In the genomic region with DNA sequence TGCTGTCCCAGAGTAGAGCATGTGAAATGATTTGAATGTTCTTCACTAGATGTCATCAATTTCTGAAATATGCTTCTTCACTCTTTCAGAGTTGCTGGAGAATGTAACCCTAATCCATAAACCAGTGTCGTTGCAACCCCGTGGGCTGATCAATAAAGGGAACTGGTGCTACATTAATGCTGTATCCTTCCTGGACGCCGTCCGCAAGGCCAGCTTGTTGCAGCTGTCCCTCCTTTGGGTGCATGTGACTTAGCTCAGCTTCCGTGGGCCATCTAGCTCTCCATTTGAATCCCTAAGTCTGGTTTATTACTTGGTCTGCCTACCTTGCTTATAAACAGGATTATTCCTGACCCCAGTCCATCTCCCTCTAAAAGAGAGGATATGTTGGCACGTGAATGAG, we compare ENCODE assay signal across 17 cellular contexts. TPM values are rescaled to one million over a fixed set of nuclear protein-coding genes. Genes with fewer than 3 reads are reported as not detected.
A peak's percentile ranks its signal among the peaks of the same experiment; 100 is the strongest.
DNase-seq lines count a peak whose midpoint lies in the region; ATAC-seq, FAIRE-seq and TF ChIP-seq lines count a peak whose summit lies in the region.
"Had no signal": no experiment of that assay in that cellular context is flagged by ENCODE, and none has a peak within 500 bp of the region (broad histone marks: within the 10 kb centered on the region; RNA-seq: fewer than 3 reads in every experiment).

No MANE protein-coding gene starts in this region.

- peaks cover 20% of the 10 kb centered on the region; the same call in 1 of the 2 replicates for H4K20me1 ChIP-seq in OCI-LY7 (ENCODE audit: insufficient read depth, low read length)
- no peaks in the 10 kb centered on the region for H4K20me1 ChIP-seq in fibroblast of lung (ENCODE audit: control insufficient read depth, extremely low read depth, insufficient read depth, low read length)

- H2AFZ ChIP-seq in OCI-LY7 (ENCODE audit: low read length) (no peak overlapping the region), fibroblast of lung (ENCODE audit: low read length) (no peak overlapping the region)

- TF ChIP-seq EP300 in sigmoid colon (IDR thresholded peaks at IDR 0.05): no peak

- no peak overlapping the region for H3K4me2 ChIP-seq in OCI-LY7 (ENCODE audit: low read length)
- peak overlapping the region; percentile 27 for H3K4me2 ChIP-seq in fibroblast of lung (ENCODE audit: extremely low read depth, insufficient read depth, low read length)
- H3K4me2 ChIP-seq: A549 had no signal

- TF ChIP-seq POLR2A in sigmoid colon (IDR thresholded peaks at IDR 0.05): no peak

- DNase-seq in activated T-cell treated with anti-CD3 and anti-CD28 coated beads, Interleukin-2, amount 50 U/mL, for 4 hours: no peak
- DNase-seq in activated T-cell treated with anti-CD3 and anti-CD28 coated beads, Interleukin-2, amount 50 U/mL, for 48 hours: no peak
- DNase-seq in OCI-LY7 (ENCODE audit: low spot score) (no peak), fibroblast of lung (ENCODE audit: low read depth in 2 of 2) (no peak), sigmoid colon (peak; percentile 78), HCEC 1CT (no peak), RCC 7860 (ENCODE audit: low spot score) (no peak), dermis blood vessel endothelial cell (no peak)
- DNase-seq: activated CD4-positive, alpha-beta T cell treated with anti-CD3 and anti-CD28 coated beads, Interleukin-2, amount 50 U/mL, for 48 hours; amygdala; Karpas-422; NCI-H1417; NCI-H748 treated with DMSO at 0.1 percent for 48 hours; stimulated activated CD4-positive, alpha-beta T cell treated with anti-CD3 and anti-CD28 coated beads, Interleukin-15, amount 100 ng/mL, for 24 hours had no signal

- H3K79me2 ChIP-seq in OCI-LY7 (ENCODE audit: insufficient read depth, low read depth, low read length): peaks cover 51% of the 10 kb centered on the region
- H3K79me2 ChIP-seq in fibroblast of lung (ENCODE audit: control insufficient read depth, insufficient read depth, low read length): peaks cover 42% of the 10 kb centered on the region

- CTCF ChIA-PET in OCI-LY7 (lab: Charles Lee; ENCODE audit: unreplicated experiment): no interaction called here

- TF ChIP-seq CTCF in OCI-LY7 (conservative IDR thresholded peaks at IDR 0.05; ENCODE audit: low read length): no peak
- no peak for TF ChIP-seq CTCF in fibroblast of lung (conservative IDR thresholded peaks at IDR 0.05 in 1 of 2, IDR thresholded peaks at IDR 0.05 in 1 of 2; ENCODE audit: low read depth in 1 of 2, low read length in 2 of 2)
- no peak for TF ChIP-seq CTCF in sigmoid colon (IDR thresholded peaks at IDR 0.05)

- FAIRE-seq in RCC 7860 (lab: Jason Lieb, UNC): no peak
- FAIRE-seq: A549, urothelium cell line had no signal

- H3K9me3 Mint-ChIP-seq in activated T-cell treated with anti-CD3 and anti-CD28 coated beads, Interleukin-2, amount 50 U/mL, for 4 hours: no peaks in the 10 kb centered on the region
- H3K9me3 Mint-ChIP-seq: nephron had no signal

- H3K9ac ChIP-seq in fibroblast of lung (ENCODE audit: insufficient read depth, low read length): no peak overlapping the region

- peaks cover 71% of the 10 kb centered on the region for H3K4me1 Mint-ChIP-seq in activated T-cell treated with anti-CD3 and anti-CD28 coated beads, Interleukin-2, amount 50 U/mL, for 4 hours (ENCODE audit: low read depth)

- intact Hi-C loops in OCI-LY7 (cut with micrococcal nuclease; ENCODE audit: unreplicated experiment) (no loop called here), sigmoid colon (cut with DNase I) (no loop called here)

- H3K4me3 ChIP-seq in OCI-LY7 (ENCODE audit: low read depth, low read length, poor library complexity, severe bottlenecking) (no peak overlapping the region), fibroblast of lung (replicated peaks in 1 of 4; ENCODE audit: control extremely low read depth in 1 of 4, insufficient read depth in 1 of 4, low read depth in 3 of 4, low read length in 4 of 4) (no peak overlapping the region), sigmoid colon (no peak overlapping the region)
- H3K4me3 ChIP-seq: A549 had no signal

- H3K27ac ChIP-seq in OCI-LY7 (ENCODE audit: low read depth, low read length, poor library complexity, severe bottlenecking) (no peak overlapping the region), fibroblast of lung (ENCODE audit: insufficient read depth, low read length) (peak overlapping the region; percentile 43), sigmoid colon (peak overlapping the region in 3 of 4 donors; percentile 31 to 47 (median 47))
- H3K27ac ChIP-seq: A549 had no signal

- H3K9me2 ChIP-seq in OCI-LY7 (ENCODE audit: insufficient read depth, low read length): no peaks in the 10 kb centered on the region

- peak overlapping the region; percentile 1 for H3K4me3 Mint-ChIP-seq in activated T-cell treated with anti-CD3 and anti-CD28 coated beads, Interleukin-2, amount 50 U/mL, for 4 hours
- H3K4me3 Mint-ChIP-seq: nephron had no signal

- H3K4me1 ChIP-seq in OCI-LY7 (ENCODE audit: insufficient read depth, low read length, poor library complexity, severe bottlenecking): peaks cover 11% of the 10 kb centered on the region
- H3K4me1 ChIP-seq in fibroblast of lung (ENCODE audit: control insufficient read depth, extremely low read depth, insufficient read depth, low read length): peaks cover 8% of the 10 kb centered on the region
- peaks cover 0 to 46% (median 31%) of the 10 kb centered on the region in 4 donors for H3K4me1 ChIP-seq in sigmoid colon

- H3K36me3 ChIP-seq in OCI-LY7 (ENCODE audit: insufficient read depth, low read length) (peaks cover 68% of the 10 kb centered on the region), fibroblast of lung (ENCODE audit: control insufficient read depth, insufficient read depth, low read length) (peaks cover 4% of the 10 kb centered on the region), sigmoid colon (peaks cover 0 to 30% (median 8%) of the 10 kb centered on the region in 4 donors)

- ATAC-seq in activated T-cell treated with anti-CD3 and anti-CD28 coated beads, Interleukin-2, amount 50 U/mL, for 4 hours: no peak
- ATAC-seq: A549 had no signal

- POLR2A ChIA-PET in OCI-LY7 (lab: Charles Lee): interaction anchor here (0.6 kb wide), 1 partner anchor 11 kb away, joined by 3 read pairs; no protein-coding TSS in a partner anchor

- H3K27me3 ChIP-seq in fibroblast of lung (ENCODE audit: control insufficient read depth, insufficient read depth, low read length) (no peaks in the 10 kb centered on the region), sigmoid colon (no peaks in the 10 kb centered on the region)

- no peaks in the 10 kb centered on the region for H3K27me3 Mint-ChIP-seq in activated T-cell treated with anti-CD3 and anti-CD28 coated beads, Interleukin-2, amount 50 U/mL, for 4 hours (ENCODE audit: low read depth)

- 66 to 76% methylated on average over 7 of the region's 7 CpGs for WGBS in sigmoid colon, 2 donors

- no peaks in the 10 kb centered on the region for H3K9me3 ChIP-seq in OCI-LY7 (ENCODE audit: low read length)
- H3K9me3 ChIP-seq in fibroblast of lung (ENCODE audit: control insufficient read depth, insufficient read depth, low read depth, low read length): no peaks in the 10 kb centered on the region
- no peaks in the 10 kb centered on the region for H3K9me3 ChIP-seq in sigmoid colon
- H3K9me3 ChIP-seq: A549 had no signal

- H3K36me3 Mint-ChIP-seq in activated T-cell treated with anti-CD3 and anti-CD28 coated beads, Interleukin-2, amount 50 U/mL, for 4 hours (ENCODE audit: insufficient read depth): peaks cover 41% of the 10 kb centered on the region

- TSS peak; percentile 1 for BruUV-seq in OCI-LY7 (replicated peaks; lab: Mats Ljungman, UMichigan)

RNA-seq across cellular contexts. Expression of a gene that starts 58.8 kb away (rescaled TPM):
- total RNA-seq in activated T-cell treated with anti-CD3 and anti-CD28 coated beads, Interleukin-2, amount 50 U/mL, for 4 hours: 100 to 1,000 TPM; 118 to 142 (median 135) TPM
- total RNA-seq in OCI-LY7 (2014; rRNA removed; shearing (Covaris generic)): 65.9 and 69.8 TPM in 2 replicates
- total RNA-seq in OCI-LY7 (2022): 134 and 135 TPM in 2 replicates
- total RNA-seq in fibroblast of lung: 31.8 and 48.6 TPM in 2 replicates
- 59.1 and 70.2 TPM in 2 replicates for polyA plus RNA-seq in fibroblast of lung
- polyA plus RNA-seq in fibroblast of lung (2012): 62.9 and 68.5 TPM in 2 replicates
- 261 and 483 TPM in 2 replicates for polyA minus RNA-seq in fibroblast of lung (ENCODE audit: low replicate concordance)
- total RNA-seq in sigmoid colon: 10 to 100 TPM; 43.9 to 64.3 (median 53.1) TPM
- 10 to 100 TPM; 17.1 to 36.7 (median 31.2) TPM for polyA plus RNA-seq in sigmoid colon
- 32.7 and 70.7 TPM in 2 replicates for total RNA-seq in dermis blood vessel endothelial cell
